ENCODE assay signal across 25 cellular contexts in the genomic region with DNA sequence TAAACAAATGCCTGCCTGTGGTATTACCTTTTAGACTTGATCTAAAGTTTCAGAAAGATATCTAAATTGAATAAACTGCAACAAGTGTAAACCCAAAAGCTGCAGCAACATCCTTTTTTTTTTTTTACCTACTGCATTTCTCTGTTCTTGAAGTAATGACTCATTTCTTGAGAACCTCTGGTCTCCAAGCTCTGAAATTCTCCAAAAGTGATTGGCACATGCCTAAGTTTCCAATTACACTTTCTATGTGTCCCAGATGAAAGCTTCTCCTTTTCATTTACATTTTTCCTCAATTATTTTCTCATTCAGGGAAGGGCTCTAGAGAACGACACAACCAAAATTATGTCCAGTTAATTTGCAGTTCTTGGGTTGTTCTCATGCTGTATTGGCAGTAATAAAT.
DNase-seq lines count a peak whose midpoint lies in the region; ATAC-seq and TF ChIP-seq lines count a peak whose summit lies in the region.
"Had no signal": no experiment of that assay in that cellular context is flagged by ENCODE, and none has a peak within 500 bp of the region (broad histone marks: within the 10 kb centered on the region; RNA-seq: fewer than 3 reads in every experiment).

No MANE protein-coding gene starts in this region.

- no peaks in the 10 kb centered on the region for H3K27me3 ChIP-seq in HCT116 (ENCODE audit: insufficient read depth, low read length)
- no peaks in the 10 kb centered on the region for H3K27me3 ChIP-seq in OCI-LY3 (ENCODE audit: low read depth, low read length)
- no peaks in the 10 kb centered on the region for H3K27me3 ChIP-seq in left lung
- H3K27me3 ChIP-seq in A673 (replicated peaks; ENCODE audit: insufficient read depth, low read depth, low read length, poor library complexity), result no peaks in the 10 kb centered on the region
- H3K27me3 ChIP-seq: heart left ventricle, ovary, upper lobe of left lung had no signal

- DNase-seq in HCT116 (ENCODE audit: low read depth, low spot score), result no peak
- DNase-seq in left lung, result no peak
- no peak for DNase-seq in activated T-cell treated with anti-CD3 and anti-CD28 coated beads, Interleukin-2, amount 50 U/mL, for 1 hour
- no peak for DNase-seq in WTC11 (ENCODE audit: low spot score)
- DNase-seq in A673 (ENCODE audit: low spot score), result no peak
- DNase-seq: activated naive CD4-positive, alpha-beta T cell treated with Interleukin-2 at 50 U/mL for 16 hours; activated T-cell treated with anti-CD3 and anti-CD28 coated beads, Interleukin-2, amount 50 U/mL, for 4 hours; central memory CD4-positive, alpha-beta T cell; EL; heart left ventricle; left ventricle myocardium inferior; NCI-H1092; NCI-H2029; ovary; right cardiac atrium; T-cell; upper lobe of left lung had no signal

- H3K36me3 Mint-ChIP-seq in WTC11, result no peaks in the 10 kb centered on the region
- H3K36me3 Mint-ChIP-seq: CD14-positive monocyte; natural killer cell treated with Interleukin-12 subunit alpha and Interleukin-12 subunit beta and Interleukin-15 and Interleukin-18, amount 100 ng/mL, for 72 hours; T-cell had no signal

- H3K4me1 Mint-ChIP-seq in WTC11, result peaks cover 14% of the 10 kb centered on the region
- H3K4me1 Mint-ChIP-seq: CD14-positive monocyte had no signal

- H3K27ac Mint-ChIP-seq in WTC11, result no peak overlapping the region
- H3K27ac Mint-ChIP-seq: CD14-positive monocyte; GM23338; natural killer cell treated with Interleukin-12 subunit alpha and Interleukin-12 subunit beta and Interleukin-15 and Interleukin-18, amount 100 ng/mL, for 72 hours; T-cell had no signal

- no peak overlapping the region for H3K9ac ChIP-seq in HCT116 (ENCODE audit: low read length)
- H3K9ac ChIP-seq in OCI-LY3 (ENCODE audit: low read length), result no peak overlapping the region
- H3K9ac ChIP-seq: KMS-11 had no signal

- TF ChIP-seq RAD21 in HCT116 (IDR thresholded peaks at IDR 0.05; ENCODE audit: low read depth), result no peak

- POLR2A ChIA-PET in HCT116 (lab: Charles Lee), result no interaction called here
- POLR2A ChIA-PET in WTC11 (lab: Charles Lee), result no interaction called here
- POLR2A ChIA-PET in A673 (lab: Charles Lee; ENCODE audit: low non-redundant PET), result no interaction called here

- H3K4me3 Mint-ChIP-seq in WTC11, result no peak overlapping the region
- H3K4me3 Mint-ChIP-seq: activated T-cell treated with anti-CD3 and anti-CD28 coated beads, Interleukin-2, amount 50 U/mL, for 4 hours; CD14-positive monocyte; GM23338; natural killer cell treated with Interleukin-12 subunit alpha and Interleukin-12 subunit beta and Interleukin-15 and Interleukin-18, amount 100 ng/mL, for 72 hours; T-cell had no signal

- H2AFZ ChIP-seq in HCT116 (ENCODE audit: low read depth, low read length, poor library complexity, severe bottlenecking) (no peak overlapping the region), OCI-LY3 (ENCODE audit: low read depth, low read length) (no peak overlapping the region)
- H2AFZ ChIP-seq: GM23338 had no signal

- H3K79me2 ChIP-seq in HCT116 (ENCODE audit: insufficient read depth, low read length), result no peaks in the 10 kb centered on the region
- H3K79me2 ChIP-seq in OCI-LY3 (ENCODE audit: low read length), result no peaks in the 10 kb centered on the region

- no peaks in the 10 kb centered on the region for H3K27me3 Mint-ChIP-seq in WTC11 (ENCODE audit: low read depth)
- H3K27me3 Mint-ChIP-seq: T-cell had no signal

- H3K9me2 ChIP-seq in HCT116 (ENCODE audit: insufficient read depth), result no peaks in the 10 kb centered on the region

- H3K4me3 ChIP-seq in HCT116 (replicated peaks in 1 of 2; ENCODE audit: low read depth in 1 of 2, low read length in 2 of 2), result no peak overlapping the region
- no peak overlapping the region for H3K4me3 ChIP-seq in OCI-LY3 (ENCODE audit: low read length)
- H3K4me3 ChIP-seq in left lung, result no peak overlapping the region
- no peak overlapping the region for H3K4me3 ChIP-seq in A673 (ENCODE audit: low read depth, low read length, poor library complexity, severe bottlenecking)
- H3K4me3 ChIP-seq: GM23338, heart left ventricle, left ventricle myocardium inferior, ovary, upper lobe of left lung had no signal

- H3K4me1 ChIP-seq in HCT116 (ENCODE audit: control insufficient read depth in 1 of 2, insufficient read depth in 2 of 2, low read length in 2 of 2), result peaks cover 0 to 8% of the 10 kb centered on the region in 2 experiments; a peak in 2 of 4 replicates
- peaks cover 9% of the 10 kb centered on the region for H3K4me1 ChIP-seq in OCI-LY3 (ENCODE audit: low read length)
- H3K4me1 ChIP-seq in left lung, result no peaks in the 10 kb centered on the region
- peaks cover 23% of the 10 kb centered on the region for H3K4me1 ChIP-seq in A673 (ENCODE audit: insufficient read depth, low read length, poor library complexity, severe bottlenecking)
- H3K4me1 ChIP-seq: left ventricle myocardium inferior, upper lobe of left lung had no signal

- CTCF ChIA-PET in HCT116 (lab: Charles Lee), result no interaction called here
- CTCF ChIA-PET in WTC11 (lab: Charles Lee), result no interaction called here
- CTCF ChIA-PET in A673 (lab: Charles Lee), result no interaction called here

- H3K4me2 ChIP-seq in HCT116 (ENCODE audit: low read length) (peak overlapping the region; percentile 6; the same call in 1 of the 2 replicates), OCI-LY3 (ENCODE audit: low read length) (0 out of 2 replicates have a peak overlapping the region, but pooled peaks have one; percentile 7)
- H3K4me2 ChIP-seq: GM23338, KMS-11 had no signal

- TF ChIP-seq CTCF in HCT116 (IDR thresholded peaks at IDR 0.05 in 2 of 3, conservative IDR thresholded peaks at IDR 0.05 in 1 of 3; ENCODE audit: borderline replicate concordance in 1 of 3, insufficient read depth in 1 of 3, low read depth in 2 of 3, low read length in 2 of 3) (no peak), OCI-LY3 (IDR thresholded peaks at IDR 0.05; ENCODE audit: low read depth, low read length) (no peak), left lung (IDR thresholded peaks at IDR 0.05) (no peak), WTC11 (IDR thresholded peaks at IDR 0.05) (no peak), A673 (conservative IDR thresholded peaks at IDR 0.05; ENCODE audit: low read depth, low read length) (no peak)

- H4K20me1 ChIP-seq in HCT116 (ENCODE audit: insufficient read depth) (no peaks in the 10 kb centered on the region), OCI-LY3 (ENCODE audit: insufficient read depth, low read length) (no peaks in the 10 kb centered on the region)

- H3K9me3 Mint-ChIP-seq in WTC11, result peaks cover 13% of the 10 kb centered on the region
- H3K9me3 Mint-ChIP-seq: activated T-cell treated with anti-CD3 and anti-CD28 coated beads, Interleukin-2, amount 50 U/mL, for 4 hours; GM23338; natural killer cell treated with Interleukin-12 subunit alpha and Interleukin-12 subunit beta and Interleukin-15 and Interleukin-18, amount 100 ng/mL, for 72 hours; T-cell had no signal

- no peaks in the 10 kb centered on the region for H3K36me3 ChIP-seq in HCT116 (ENCODE audit: control insufficient read depth in 1 of 2, insufficient read depth in 2 of 2, low read length in 2 of 2)
- no peaks in the 10 kb centered on the region for H3K36me3 ChIP-seq in OCI-LY3 (replicated peaks; ENCODE audit: low read depth, low read length)
- H3K36me3 ChIP-seq in left lung, result no peaks in the 10 kb centered on the region
- H3K36me3 ChIP-seq in A673 (ENCODE audit: insufficient read depth, low read length, poor library complexity, severe bottlenecking), result no peaks in the 10 kb centered on the region
- H3K36me3 ChIP-seq: heart left ventricle, left ventricle myocardium inferior, ovary, upper lobe of left lung had no signal

- H3K27ac ChIP-seq in HCT116 (ENCODE audit: low read depth, low read length) (no peak overlapping the region), OCI-LY3 (ENCODE audit: low read length) (no peak overlapping the region), left lung (no peak overlapping the region), A673 (ENCODE audit: low read depth, low read length, poor library complexity, severe bottlenecking) (no peak overlapping the region)
- H3K27ac ChIP-seq: heart left ventricle, KMS-11, left ventricle myocardium inferior, ovary, upper lobe of left lung had no signal

- RAD21 ChIA-PET in HCT116 (lab: Charles Lee; ENCODE audit: low non-redundant PET in 1 of 2, low total read pairs in 2 of 2, uncharacterized antibody in 2 of 2, unreplicated experiment in 2 of 2), result no interaction called here

- TF ChIP-seq POLR2A in HCT116 (IDR thresholded peaks at IDR 0.05; ENCODE audit: borderline replicate concordance, extremely low read depth, insufficient read depth, insufficient read length), result no peak

- H3K9me3 ChIP-seq in HCT116 (ENCODE audit: control insufficient read depth in 1 of 2, insufficient read depth in 1 of 2, low read depth in 1 of 2, low read length in 2 of 2), result no peaks in the 10 kb centered on the region
- H3K9me3 ChIP-seq in OCI-LY3 (ENCODE audit: insufficient read depth, low read length), result no peaks in the 10 kb centered on the region
- no peaks in the 10 kb centered on the region for H3K9me3 ChIP-seq in left lung
- H3K9me3 ChIP-seq in A673 (ENCODE audit: low read depth, low read length, poor library complexity, severe bottlenecking), result no peaks in the 10 kb centered on the region
- H3K9me3 ChIP-seq: heart left ventricle, left ventricle myocardium inferior, ovary, upper lobe of left lung had no signal

- intact Hi-C loops in HCT116 (cut with micrococcal nuclease) (no loop called here), left lung (cut with DNase I) (no loop called here), A673 (cut with micrococcal nuclease; ENCODE audit: unreplicated experiment) (no loop called here)

- ATAC-seq in GM18502 (IDR thresholded peaks at IDR 0.05; ENCODE audit: poor library complexity, unreplicated experiment) (peak; percentile 58), HCT116 (no peak), left lung (peak; percentile 74), GM19397 (IDR thresholded peaks at IDR 0.05; ENCODE audit: unreplicated experiment) (no peak), WTC11 (no peak)
- ATAC-seq: activated T-cell treated with anti-CD3 and anti-CD28 coated beads, Interleukin-2, amount 50 U/mL, for 4 hours; GM23338; heart left ventricle; natural killer cell treated with Interleukin-12 subunit alpha and Interleukin-12 subunit beta and Interleukin-15 and Interleukin-18, amount 100 ng/mL, for 72 hours; Panc1; right cardiac atrium; T-cell had no signal

- no TSS peak for BruUV-seq in HCT116 (replicated peaks; lab: Mats Ljungman, UMichigan)
- BruUV-seq in A673 (replicated peaks; lab: Mats Ljungman, UMichigan), result no TSS peak

TF ChIP-seq in HCT116, 20 proteins besides CTCF, POLR2A, EP300 and RAD21 (continues in another document):
- TF ChIP-seq CBX3 (IDR thresholded peaks at IDR 0.05; ENCODE audit: low read depth), result no peak
- no peak for TF ChIP-seq MAX (IDR thresholded peaks at IDR 0.05)

Comparison
In these comparisons a context has a peak if more than half of its experiments do, and no peak if none do; other contexts are left out.
1. ATAC-seq: peak in GM18502 (single experiment) and left lung (single experiment); none in HCT116 (single experiment), GM19397 (single experiment) and WTC11 (single experiment).